23 cellular contexts compared by ENCODE assay signal in the genomic region with DNA sequence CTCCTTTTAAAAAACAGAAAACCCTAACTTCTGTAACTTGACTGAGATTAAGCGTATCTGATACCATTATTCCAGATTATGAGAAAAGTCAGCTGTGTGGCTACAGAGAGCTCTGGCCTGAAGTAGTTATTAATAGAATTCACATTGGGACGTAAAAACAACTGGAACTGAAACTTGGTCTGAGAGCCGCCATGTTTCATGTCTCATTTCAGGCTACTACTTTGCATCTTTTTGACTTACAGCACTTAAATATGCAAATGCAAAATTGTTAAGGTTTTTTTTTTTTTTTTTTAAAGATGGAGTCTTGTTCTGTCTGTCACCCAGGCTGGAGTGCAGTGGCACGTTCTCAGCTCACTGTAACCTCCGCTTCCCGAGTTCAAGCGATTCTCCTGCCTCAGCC. TPM values are rescaled to one million over a fixed set of nuclear protein-coding genes. Genes with fewer than 3 reads are reported as not detected.
DNase-seq lines count a peak whose midpoint lies in the region; ATAC-seq and TF ChIP-seq lines count a peak whose summit lies in the region.
"Had no signal": no experiment of that assay in that cellular context is flagged by ENCODE, and none has a peak within 500 bp of the region (broad histone marks: within the 10 kb centered on the region; RNA-seq: fewer than 3 reads in every experiment).

No MANE protein-coding gene starts in this region.

- no peak overlapping the region for H3K4me3 Mint-ChIP-seq in activated CD4-positive, alpha-beta T cell treated with anti-CD3 and anti-CD28 coated beads for 36 hours
- peak overlapping the region in 7 of 8 donors; percentile 74 to 91 (median 81) for H3K4me3 Mint-ChIP-seq in naive B cell
- H3K4me3 Mint-ChIP-seq: brain; natural killer cell treated with Interleukin-12 subunit alpha and Interleukin-12 subunit beta and Interleukin-15 and Interleukin-18, amount 100 ng/mL, for 72 hours had no signal

- peak overlapping the region; percentile 81 for H3K4me2 ChIP-seq in OCI-LY3 (ENCODE audit: low read length)
- H3K4me2 ChIP-seq: smooth muscle cell had no signal

- in situ Hi-C loops in HAP-1 (cut with MboI; ENCODE audit: low sequenced_read_pairs): loop anchor here (25.0 kb wide), 1 partner anchor 903 kb away; no protein-coding TSS in a partner anchor

- no peak overlapping the region for H2AFZ ChIP-seq in OCI-LY3 (ENCODE audit: low read depth, low read length)

- DNase-seq in activated CD4-positive, alpha-beta T cell treated with anti-CD3 and anti-CD28 coated beads for 36 hours: no peak
- DNase-seq in activated CD4-positive, alpha-beta T cell treated with anti-CD3 and anti-CD28 coated beads, Interleukin-2, amount 50 U/mL, for 48 hours: no peak
- DNase-seq in naive B cell (peak; percentile 39), HAP-1 (ENCODE audit: low spot score in 2 of 2) (no peak), WERI-Rb-1 (no peak)
- DNase-seq: activated naive CD4-positive, alpha-beta T cell; dermis blood vessel endothelial cell; glutamatergic neuron; NCI-H2081; NCI-H69; posterior cingulate gyrus; stimulated activated naive CD4-positive, alpha-beta T cell; T-cell had no signal

- POLR2A ChIA-PET in activated CD4-positive, alpha-beta T cell treated with anti-CD3 and anti-CD28 coated beads for 36 hours (lab: Charles Lee): interaction anchor here (0.6 kb wide), 1 partner anchor 108 kb away, joined by 3 read pairs; no protein-coding TSS in a partner anchor

- H3K27me3 ChIP-seq in OCI-LY3 (ENCODE audit: low read depth, low read length): no peaks in the 10 kb centered on the region
- H3K27me3 ChIP-seq in HAP-1 (ENCODE audit: low read depth): no peaks in the 10 kb centered on the region
- H3K27me3 ChIP-seq in WERI-Rb-1 (ENCODE audit: insufficient read depth, low read depth, severe bottlenecking): no peaks in the 10 kb centered on the region

- H3K4me1 Mint-ChIP-seq in activated CD4-positive, alpha-beta T cell treated with anti-CD3 and anti-CD28 coated beads for 36 hours: peaks cover 83% of the 10 kb centered on the region
- H3K4me1 Mint-ChIP-seq in naive B cell: peaks cover 83 to 100% (median 91%) of the 10 kb centered on the region in 3 donors

- peaks cover 98% of the 10 kb centered on the region for H4K20me1 ChIP-seq in OCI-LY3 (ENCODE audit: insufficient read depth, low read length)

- CTCF ChIA-PET in activated CD4-positive, alpha-beta T cell treated with anti-CD3 and anti-CD28 coated beads for 36 hours (lab: Charles Lee): interaction anchor here (0.6 to 7.9 kb wide), 3 partner anchors 60 to 570 kb away, joined by 3 to 127 read pairs (median 3); no protein-coding TSS in a partner anchor

- TF ChIP-seq CTCF in OCI-LY3 (IDR thresholded peaks at IDR 0.05; ENCODE audit: low read depth, low read length): no peak
- no peak for TF ChIP-seq CTCF in WERI-Rb-1 (IDR thresholded peaks at IDR 0.05; ENCODE audit: low read depth, low read length)

- peaks cover 67% of the 10 kb centered on the region for H3K4me1 ChIP-seq in OCI-LY3 (ENCODE audit: low read length)
- peaks cover 13% of the 10 kb centered on the region for H3K4me1 ChIP-seq in HAP-1

- H3K79me2 ChIP-seq in OCI-LY3 (ENCODE audit: low read length): peaks cover 100% of the 10 kb centered on the region

- peak overlapping the region; percentile 62 for H3K27ac Mint-ChIP-seq in activated CD4-positive, alpha-beta T cell treated with anti-CD3 and anti-CD28 coated beads for 36 hours
- H3K27ac Mint-ChIP-seq in naive B cell: peak overlapping the region; percentile 71 to 98 (median 90)
- H3K27ac Mint-ChIP-seq: brain had no signal

- no peaks in the 10 kb centered on the region for H3K9me3 ChIP-seq in OCI-LY3 (ENCODE audit: insufficient read depth, low read length)
- no peaks in the 10 kb centered on the region for H3K9me3 ChIP-seq in HAP-1
- H3K9me3 ChIP-seq in WERI-Rb-1 (ENCODE audit: severe bottlenecking): no peaks in the 10 kb centered on the region

- no peaks in the 10 kb centered on the region for H3K27me3 Mint-ChIP-seq in activated CD4-positive, alpha-beta T cell treated with anti-CD3 and anti-CD28 coated beads for 36 hours
- H3K27me3 Mint-ChIP-seq in naive B cell: no peaks in the 10 kb centered on the region
- H3K27me3 Mint-ChIP-seq: brain; natural killer cell treated with Interleukin-12 subunit alpha and Interleukin-12 subunit beta and Interleukin-15 and Interleukin-18, amount 100 ng/mL, for 72 hours; T-cell had no signal

- H3K4me3 ChIP-seq in OCI-LY3 (ENCODE audit: low read length) (0 out of 2 replicates have a peak overlapping the region, but pooled peaks have one; percentile 13), HAP-1 (no peak overlapping the region), WERI-Rb-1 (ENCODE audit: low read depth, low read length) (no peak overlapping the region)
- H3K4me3 ChIP-seq: lung, smooth muscle cell had no signal

- intact Hi-C loops in activated CD4-positive, alpha-beta T cell treated with anti-CD3 and anti-CD28 coated beads for 36 hours (cut with DNase I, micrococcal nuclease): no loop called here

- H3K9ac ChIP-seq in OCI-LY3 (ENCODE audit: low read length): no peak overlapping the region

- H3K36me3 Mint-ChIP-seq in activated CD4-positive, alpha-beta T cell treated with anti-CD3 and anti-CD28 coated beads for 36 hours (ENCODE audit: low read depth): peaks cover 2% of the 10 kb centered on the region
- H3K36me3 Mint-ChIP-seq in naive B cell: no peaks in the 10 kb centered on the region
- H3K36me3 Mint-ChIP-seq: brain; natural killer cell treated with Interleukin-12 subunit alpha and Interleukin-12 subunit beta and Interleukin-15 and Interleukin-18, amount 100 ng/mL, for 72 hours had no signal

- H3K27ac ChIP-seq in OCI-LY3 (ENCODE audit: low read length): peak overlapping the region; percentile 53
- H3K27ac ChIP-seq in WERI-Rb-1: no peak overlapping the region
- H3K27ac ChIP-seq: RWPE1 had no signal

- ATAC-seq in activated CD4-positive, alpha-beta T cell treated with anti-CD3 and anti-CD28 coated beads for 36 hours: no peak
- ATAC-seq in GM19351 (IDR thresholded peaks at IDR 0.05; ENCODE audit: unreplicated experiment): peak; percentile 57
- peak; percentile 66 to 76 for ATAC-seq in naive B cell (ENCODE audit: low read depth in 2 of 2)
- ATAC-seq in HG03378 (IDR thresholded peaks at IDR 0.05; ENCODE audit: unreplicated experiment): no peak
- ATAC-seq: activated CD4-positive, CD25-positive, alpha-beta regulatory T cell treated with anti-CD3 and anti-CD28 coated beads, Interleukin-2, amount 50 U/mL, for 24 hours; HCT116; natural killer cell treated with Interleukin-12 subunit alpha and Interleukin-12 subunit beta and Interleukin-15 and Interleukin-18, amount 100 ng/mL, for 72 hours; T-cell had no signal

- no peaks in the 10 kb centered on the region for H3K9me3 Mint-ChIP-seq in activated CD4-positive, alpha-beta T cell treated with anti-CD3 and anti-CD28 coated beads for 36 hours (ENCODE audit: low read depth)
- H3K9me3 Mint-ChIP-seq in naive B cell: no peaks in the 10 kb centered on the region
- H3K9me3 Mint-ChIP-seq: natural killer cell treated with Interleukin-12 subunit alpha and Interleukin-12 subunit beta and Interleukin-15 and Interleukin-18, amount 100 ng/mL, for 72 hours; T-cell had no signal

- H3K36me3 ChIP-seq in OCI-LY3 (replicated peaks; ENCODE audit: low read depth, low read length) (peaks cover 5% of the 10 kb centered on the region), HAP-1 (replicated peaks) (no peaks in the 10 kb centered on the region), WERI-Rb-1 (no peaks in the 10 kb centered on the region)

RNA-seq across cellular contexts. Expression of a gene that starts 25.2 kb away (rescaled TPM):
- total RNA-seq in activated CD4-positive, alpha-beta T cell treated with anti-CD3 and anti-CD28 coated beads for 36 hours: 10 to 100 TPM; 22.3 to 22.9 TPM
- polyA plus RNA-seq in naive B cell (ENCODE audit: low read depth in 6 of 6): 100 to 1,000 TPM in 1 of 6 donors, 10 to 100 TPM in 5; 39.8 to 106 (median 90.2) TPM

Comparison
In these comparisons a context has a peak if more than half of its experiments do, and no peak if none do; other contexts are left out.
1. ATAC-seq: peak in GM19351 (single experiment) and naive B cell (2 of 2); none in activated CD4-positive, alpha-beta T cell treated with anti-CD3 and anti-CD28 coated beads for 36 hours (single experiment) and HG03378 (single experiment).